ENCODE assay signal across 29 cellular contexts in the genomic region with DNA sequence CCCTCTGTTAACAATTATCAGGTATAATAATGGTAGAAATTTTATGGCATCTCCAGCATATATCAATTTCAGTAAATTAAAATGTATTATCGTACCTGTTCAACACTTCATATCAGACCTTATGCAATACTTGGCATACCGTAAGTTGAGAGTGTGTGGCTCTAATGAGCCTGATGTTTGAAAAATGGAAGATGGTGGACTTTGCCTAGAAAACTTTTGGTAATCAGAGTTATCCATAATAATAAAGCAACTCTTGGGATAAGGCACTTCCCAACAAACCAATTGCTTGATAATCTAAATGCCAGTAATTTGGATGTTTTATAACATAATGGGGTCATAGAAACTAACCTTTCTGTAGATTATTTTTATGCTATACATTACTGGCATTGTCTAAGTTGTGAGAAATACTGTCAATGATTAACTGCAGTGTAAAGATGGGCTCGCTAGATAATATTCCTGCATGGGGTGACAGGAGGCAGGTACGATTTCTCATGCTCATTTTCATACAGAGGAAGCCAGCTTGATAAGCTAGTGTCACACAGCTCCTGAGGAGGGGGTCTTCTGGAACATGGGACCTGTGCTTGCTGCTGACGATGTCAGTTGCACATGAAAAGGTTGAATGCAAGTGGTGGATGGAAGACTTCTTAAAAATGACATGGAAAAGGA. TPM values are rescaled to one million over a fixed set of nuclear protein-coding genes. Genes with fewer than 3 reads are reported as not detected.
"Had no signal": no experiment of that assay in that cellular context is flagged by ENCODE, and none has a peak within 500 bp of the region (broad histone marks: within the 10 kb centered on the region; RNA-seq: fewer than 3 reads in every experiment).

No MANE protein-coding gene starts in this region.

- ATAC-seq: foreskin keratinocyte; gastroesophageal sphincter; heart left ventricle; natural killer cell treated with Interleukin-12 subunit alpha and Interleukin-12 subunit beta and Interleukin-15 and Interleukin-18, amount 100 ng/mL, for 72 hours; sciatic nerve; stimulated activated effector memory CD8-positive, alpha-beta T cell treated with anti-CD3 and anti-CD28 coated beads, Interleukin-12 subunit alpha, Interleukin-12 subunit beta, amount 100 ng/mL, for 72 hours had no signal

- H3K27ac ChIP-seq: coronary artery, esophagus muscularis mucosa, foreskin keratinocyte, gastroesophageal sphincter, heart left ventricle, neutrophil, pancreas, thoracic aorta, tibial nerve, upper lobe of left lung had no signal

- DNase-seq: dermis blood vessel endothelial cell; effector memory CD4-positive, alpha-beta T cell; foreskin keratinocyte; heart left ventricle; hippocampal formation; kidney glomerular epithelial cell; naive B cell; pancreas; retina; stimulated activated CD4-positive, alpha-beta T cell treated with anti-CD3 and anti-CD28 coated beads, Interleukin-2, amount 100 ng/mL, for 24 hours; stimulated activated CD4-positive, alpha-beta T cell treated with anti-CD3 and anti-CD28 coated beads, Interleukin-4, amount 100 ng/mL, for 24 hours; stimulated activated naive CD4-positive, alpha-beta T cell treated with Interleukin-2 at 50 U/mL for 16 hours had no signal

RNA-seq across cellular contexts. Expression of gene DMBT1, which starts 27.8 kb away (rescaled TPM):
- total RNA-seq: dermis blood vessel endothelial cell; endothelial cell of umbilical vein; epithelial cell of proximal tubule; liver; mononuclear cell; natural killer cell treated with Interleukin-12 subunit alpha and Interleukin-12 subunit beta and Interleukin-15 and Interleukin-18, amount 100 ng/mL, for 72 hours; neural crest cell; posterior vena cava; pulmonary artery endothelial cell; sciatic nerve; tibial nerve had no signal
